Comparison of ENCODE assay signal across 1 cellular context in genomic region chr1:12085643-12086260, GRCh38.
TF ChIP-seq lines count a peak whose summit lies in the region.

No MANE protein-coding gene starts in this region.

TF ChIP-seq in K562, 482 proteins besides CTCF, POLR2A, EP300 and RAD21:
- peak; percentile 35; the same call in 1 of the 2 replicates for TF ChIP-seq TFAP4 (CRISPR knock-in tag; IDR thresholded peaks at IDR 0.05; ENCODE audit: borderline replicate concordance)
- TF ChIP-seq MTA2 (IDR thresholded peaks at IDR 0.05; ENCODE audit: low read depth): peak; percentile 48
- no peak for TF ChIP-seq SRSF7 (optimal IDR thresholded peaks at IDR 0.05; ENCODE audit: low read depth, low read length)
- peak; percentile 64 for TF ChIP-seq MAX (CRISPR knock-in tag; IDR thresholded peaks at IDR 0.05)
- peak; percentile 81 for TF ChIP-seq TEAD4 (IDR thresholded peaks at IDR 0.05; ENCODE audit: low read length)
- TF ChIP-seq TEAD4 (CRISPR knock-in tag; IDR thresholded peaks at IDR 0.05; ENCODE audit: borderline replicate concordance): no peak
- TF ChIP-seq MITF (IDR thresholded peaks at IDR 0.05): peak; percentile 43; the same call in 1 of the 2 replicates
- no peak for TF ChIP-seq RHOXF2B (CRISPR knock-in tag; conservative IDR thresholded peaks at IDR 0.05)
- no peak for TF ChIP-seq CREM (IDR thresholded peaks at IDR 0.05; ENCODE audit: low read depth)
- TF ChIP-seq ZNF740 (CRISPR knock-in tag; IDR thresholded peaks at IDR 0.05): no peak
- TF ChIP-seq ZNF740 (tag; IDR thresholded peaks at IDR 0.05): no peak
- TF ChIP-seq NFIC (IDR thresholded peaks at IDR 0.05): peak; percentile 52; the same call in 1 of the 2 replicates
- TF ChIP-seq BRD9 (IDR thresholded peaks at IDR 0.05; ENCODE audit: low read depth, partially characterized antibody): no peak
- TF ChIP-seq STAT5A (IDR thresholded peaks at IDR 0.05; ENCODE audit: borderline replicate concordance, low read length): peak; percentile 38; the same call in 1 of the 2 replicates
- 0 out of 4 replicates have a peak, but pooled peaks of 1 of the 2 experiments have one; percentile 19 for TF ChIP-seq MNT (conservative IDR thresholded peaks at IDR 0.05)
- TF ChIP-seq SRSF9 (IDR thresholded peaks at IDR 0.05; ENCODE audit: borderline replicate concordance, low read depth, low read length): no peak
- peak; percentile 87 for TF ChIP-seq CBFA2T2 (conservative IDR thresholded peaks at IDR 0.05)
- no peak for TF ChIP-seq HNRNPK (IDR thresholded peaks at IDR 0.05; ENCODE audit: low read depth, low read length, poor library complexity, severe bottlenecking)
- no peak for TF ChIP-seq IRF2 (CRISPR knock-in tag; IDR thresholded peaks at IDR 0.05)
- no peak for TF ChIP-seq FOXM1 (IDR thresholded peaks at IDR 0.05; ENCODE audit: low read depth)
- TF ChIP-seq FOXM1 (CRISPR knock-in tag; IDR thresholded peaks at IDR 0.05; ENCODE audit: low read depth): no peak
- TF ChIP-seq EGR1 (conservative IDR thresholded peaks at IDR 0.05): peak; percentile 40; the same call in 1 of the 2 replicates
- peak; percentile 84 to 85; a peak in 3 of 4 replicates for TF ChIP-seq KDM1A (IDR thresholded peaks at IDR 0.05)
- TF ChIP-seq RBM14 (IDR thresholded peaks at IDR 0.05; ENCODE audit: borderline replicate concordance, insufficient read depth, low read depth, low read length): no peak
- TF ChIP-seq TRIM24 (IDR thresholded peaks at IDR 0.05): peak in 1 of 2 experiments; percentile 11; a peak in 1 of 4 replicates
- TF ChIP-seq RFX5 (IDR thresholded peaks at IDR 0.05; ENCODE audit: low read depth, low read length): no peak
- TF ChIP-seq KLF16 (IDR thresholded peaks at IDR 0.05): peak; percentile 60; the same call in 1 of the 2 replicates
- peak; percentile 68 for TF ChIP-seq TAL1 (IDR thresholded peaks at IDR 0.05)
- peak; percentile 40; the same call in 1 of the 2 replicates for TF ChIP-seq GATA2 (CRISPR knock-in tag; IDR thresholded peaks at IDR 0.05)
- no peak for TF ChIP-seq E2F3 (CRISPR knock-in tag; IDR thresholded peaks at IDR 0.05)
- 0 out of 2 replicates have a peak, but pooled peaks have one; percentile 36 for TF ChIP-seq ZNF592 (IDR thresholded peaks at IDR 0.05)
- 0 out of 2 replicates have a peak, but pooled peaks have one; percentile 16 for TF ChIP-seq SMAD4 (CRISPR knock-in tag; conservative IDR thresholded peaks at IDR 0.05)
- TF ChIP-seq ZFP36 (IDR thresholded peaks at IDR 0.05; ENCODE audit: low read depth, low read length, partially characterized antibody): no peak
- TF ChIP-seq ZNF146 (CRISPR knock-in tag; IDR thresholded peaks at IDR 0.05; ENCODE audit: unreplicated experiment): no peak
- peak; percentile 92 for TF ChIP-seq CBFA2T3 (IDR thresholded peaks at IDR 0.05)
- no peak for TF ChIP-seq SP1 (CRISPR knock-in tag; IDR thresholded peaks at IDR 0.05)
- TF ChIP-seq DPF2 (IDR thresholded peaks at IDR 0.05): 0 out of 2 replicates have a peak, but pooled peaks have one; percentile 26
- TF ChIP-seq NCOA2 (IDR thresholded peaks at IDR 0.05; ENCODE audit: partially characterized antibody in 2 of 2): no peak
- no peak for TF ChIP-seq ZNF561 (CRISPR knock-in tag; conservative IDR thresholded peaks at IDR 0.05)
- peak; percentile 73 for TF ChIP-seq ARID1B (IDR thresholded peaks at IDR 0.05)
- peak; percentile 47; the same call in 1 of the 2 replicates for TF ChIP-seq POLR2AphosphoS5 (IDR thresholded peaks at IDR 0.05; ENCODE audit: control insufficient read depth, insufficient read depth, low read depth, low read length)
- TF ChIP-seq USF1 (CRISPR knock-in tag; IDR thresholded peaks at IDR 0.05): peak; percentile 60
- TF ChIP-seq MECOM (CRISPR knock-in tag; IDR thresholded peaks at IDR 0.05): 0 out of 2 replicates have a peak, but pooled peaks have one; percentile 25
- TF ChIP-seq TCF3 (CRISPR knock-in tag; IDR thresholded peaks at IDR 0.05): peak; percentile 91
- TF ChIP-seq NCOR1 (IDR thresholded peaks at IDR 0.05): peak; percentile 77
